In genomic region chr10:17348111-17349008, GRCh38 we compare ENCODE assay signal across 8 cellular contexts.
DNase-seq lines count a peak whose midpoint lies in the region; ATAC-seq and TF ChIP-seq lines count a peak whose summit lies in the region.

No MANE protein-coding gene starts in this region.

- H3K27me3 Mint-ChIP-seq in activated T-cell treated with anti-CD3 and anti-CD28 coated beads, Interleukin-2, amount 50 U/mL, for 72 hours (ENCODE audit: low read depth) = peaks cover 7% of the 10 kb centered on the region
- H3K27me3 Mint-ChIP-seq in H9 (ENCODE audit: low read depth) = no peaks in the 10 kb centered on the region; the same call in 1 of the 2 replicates

- no peaks in the 10 kb centered on the region for H3K36me3 ChIP-seq in rectal smooth muscle tissue (ENCODE audit: control insufficient read depth, insufficient read depth, low read length)

- H3K18ac ChIP-seq in H9 (ENCODE audit: insufficient read length, low read depth, low read length) = no peak overlapping the region

- no peak overlapping the region for H3T11ph ChIP-seq in H9 (ENCODE audit: low read length)

- TF ChIP-seq CTCF in RWPE1 (conservative IDR thresholded peaks at IDR 0.05; ENCODE audit: low read depth) (no peak), fibroblast of pulmonary artery (IDR thresholded peaks at IDR 0.05; ENCODE audit: low read length, missing control alignments) (no peak), H9 (conservative IDR thresholded peaks at IDR 0.05) (no peak)

- no peaks in the 10 kb centered on the region for H3K23me2 ChIP-seq in H9 (ENCODE audit: insufficient read length, low read depth, low read length, poor library complexity, severe bottlenecking)

- H4K91ac ChIP-seq in H9 (ENCODE audit: insufficient read length, low read depth, low read length) = no peak overlapping the region

- H3K79me1 ChIP-seq in H9 (ENCODE audit: insufficient read depth, low read depth, low read length, poor library complexity, severe bottlenecking) = no peaks in the 10 kb centered on the region

- H2BK5ac ChIP-seq in H9 (ENCODE audit: insufficient read length, low read length) = no peak overlapping the region

- H2BK20ac ChIP-seq in H9 (ENCODE audit: low read depth, low read length, poor library complexity, severe bottlenecking) = no peak overlapping the region

- H2AK5ac ChIP-seq in H9 (ENCODE audit: insufficient read length, low read length) = no peak overlapping the region

- H2AFZ ChIP-seq in H9 (ENCODE audit: low read length) = no peak overlapping the region

- no peaks in the 10 kb centered on the region for H3K9me3 ChIP-seq in H9 (ENCODE audit: control insufficient read depth, low read depth, low read length)

- POLR2A ChIA-PET in RWPE1 (lab: Yijun Ruan, JAX; ENCODE audit: low non-redundant PET) = no interaction called here

- H3K4ac ChIP-seq in H9 (ENCODE audit: low read depth, low read length) = no peak overlapping the region

- H2BK15ac ChIP-seq in H9 (ENCODE audit: low read depth, low read length) = no peak overlapping the region

- H3K14ac ChIP-seq in H9 (ENCODE audit: insufficient read depth, low read length) = no peak overlapping the region

- H2BK12ac ChIP-seq in H9 (ENCODE audit: insufficient read length, low read depth, low read length) = no peak overlapping the region

- H3K9me3 Mint-ChIP-seq in activated T-cell treated with anti-CD3 and anti-CD28 coated beads, Interleukin-2, amount 50 U/mL, for 72 hours = peaks cover 0 to 3% of the 10 kb centered on the region in 2 donors
- no peaks in the 10 kb centered on the region; a peak in 1 of 5 replicates for H3K9me3 Mint-ChIP-seq in H9

- CTCF ChIA-PET in RWPE1 (lab: Yijun Ruan, JAX) = interaction anchor here (0.6 to 1.5 kb wide), 3 partner anchors 58 to 1564 kb away, joined by 3 to 4 read pairs (median 4); no protein-coding TSS in a partner anchor

- no peak overlapping the region for H3K27ac Mint-ChIP-seq in activated T-cell treated with anti-CD3 and anti-CD28 coated beads, Interleukin-2, amount 50 U/mL, for 72 hours
- no peak overlapping the region for H3K27ac Mint-ChIP-seq in H9

- in situ Hi-C loops in G401 (cut with HindIII; ENCODE audit: low sequenced_read_pairs) = no loop called here

- peak overlapping the region; percentile 88 for H3K27ac ChIP-seq in RWPE1
- no peak overlapping the region for H3K27ac ChIP-seq in rectal smooth muscle tissue (ENCODE audit: low read depth, low read length)
- H3K27ac ChIP-seq in H9 (ENCODE audit: insufficient read length, low read depth, low read length) = no peak overlapping the region

- H4K20me1 ChIP-seq in H9 (ENCODE audit: control insufficient read depth, insufficient read depth, insufficient read length) = no peaks in the 10 kb centered on the region

- no peak overlapping the region for H4K5ac ChIP-seq in H9 (ENCODE audit: insufficient read length, low read depth, low read length)

- H3K9ac ChIP-seq in rectal smooth muscle tissue (ENCODE audit: low read length) (no peak overlapping the region), H9 (ENCODE audit: extremely low read depth, insufficient read length, low read length) (no peak overlapping the region)

- H3K36me3 Mint-ChIP-seq in activated T-cell treated with anti-CD3 and anti-CD28 coated beads, Interleukin-2, amount 50 U/mL, for 72 hours (ENCODE audit: insufficient read depth in 2 of 2) = peaks cover 0 to 3% of the 10 kb centered on the region in 2 donors
- no peaks in the 10 kb centered on the region for H3K36me3 Mint-ChIP-seq in H9 (ENCODE audit: insufficient read depth in 1 of 3, low read depth in 3 of 3)

- WGBS in H9 (ENCODE audit: extremely low coverage, insufficient read length, low lambda C conversion rate) = no CpG with 5 or more reads among the region's 20 CpGs

- H3K4me2 ChIP-seq in H9 (ENCODE audit: insufficient read depth, insufficient read length, low read length) = no peak overlapping the region

- H4K8ac ChIP-seq in H9 (replicated peaks; ENCODE audit: insufficient read length, low read depth, low read length) = no peak overlapping the region

- H3K4me3 Mint-ChIP-seq in activated T-cell treated with anti-CD3 and anti-CD28 coated beads, Interleukin-2, amount 50 U/mL, for 72 hours = no peak overlapping the region
- H3K4me3 Mint-ChIP-seq in H9 = no peak overlapping the region

- ATAC-seq in activated T-cell treated with anti-CD3 and anti-CD28 coated beads, Interleukin-2, amount 50 U/mL, for 72 hours (replicated peaks in 1 of 2) = no peak

- H3K4me3 ChIP-seq in fibroblast of pulmonary artery (replicated peaks; ENCODE audit: low read depth, low read length) = peak overlapping the region; percentile 19
- peak overlapping the region; percentile 34 for H3K4me3 ChIP-seq in rectal smooth muscle tissue (ENCODE audit: low read length)

- H3K27me3 ChIP-seq in rectal smooth muscle tissue (ENCODE audit: control insufficient read depth, insufficient read depth, low read length) (no peaks in the 10 kb centered on the region), H9 (ENCODE audit: insufficient read depth, low read length) (no peaks in the 10 kb centered on the region)

- H3K56ac ChIP-seq in H9 (ENCODE audit: insufficient read length, low read depth, low read length) = no peak overlapping the region

- no peak overlapping the region for H2BK120ac ChIP-seq in H9 (ENCODE audit: low read depth, low read length, poor library complexity, severe bottlenecking)

- peaks cover 3% of the 10 kb centered on the region for H3K4me1 Mint-ChIP-seq in activated T-cell treated with anti-CD3 and anti-CD28 coated beads, Interleukin-2, amount 50 U/mL, for 72 hours (ENCODE audit: low read depth)
- H3K4me1 Mint-ChIP-seq in H9 = peaks cover 4% of the 10 kb centered on the region in 2 experiments; a peak in 1 of 4 replicates

- no peaks in the 10 kb centered on the region for H3K4me1 ChIP-seq in rectal smooth muscle tissue (ENCODE audit: control insufficient read depth, insufficient read depth, low read length)
- no peaks in the 10 kb centered on the region for H3K4me1 ChIP-seq in H9 (ENCODE audit: insufficient read depth, low read length)

- DNase-seq in ELR (ENCODE audit: low read depth) (peak; percentile 91), RWPE1 (ENCODE audit: low spot score) (peak; percentile 96), fibroblast of pulmonary artery (ENCODE audit: low read depth) (peak; percentile 91), H9 (no peak), NAMALWA (ENCODE audit: low spot score) (no peak), G401 (ENCODE audit: low spot score) (no peak)
- no peak for DNase-seq in activated T-cell treated with anti-CD3 and anti-CD28 coated beads, Interleukin-2, amount 50 U/mL, for 72 hours

- H3K23ac ChIP-seq in H9 (ENCODE audit: insufficient read length, low read depth, low read length) = no peak overlapping the region

- no peaks in the 10 kb centered on the region for H3K79me2 ChIP-seq in H9 (ENCODE audit: insufficient read depth, low read length)

Comparison
In these comparisons a context has a peak if more than half of its experiments do, and no peak if none do; other contexts are left out.
1. DNase-seq: peak in ELR (single experiment), RWPE1 (single experiment) and fibroblast of pulmonary artery (single experiment); none in activated T-cell treated with anti-CD3 and anti-CD28 coated beads, Interleukin-2, amount 50 U/mL, for 72 hours (0 of 2), H9 (single experiment), NAMALWA (single experiment) and G401 (single experiment).